In the genomic region with DNA sequence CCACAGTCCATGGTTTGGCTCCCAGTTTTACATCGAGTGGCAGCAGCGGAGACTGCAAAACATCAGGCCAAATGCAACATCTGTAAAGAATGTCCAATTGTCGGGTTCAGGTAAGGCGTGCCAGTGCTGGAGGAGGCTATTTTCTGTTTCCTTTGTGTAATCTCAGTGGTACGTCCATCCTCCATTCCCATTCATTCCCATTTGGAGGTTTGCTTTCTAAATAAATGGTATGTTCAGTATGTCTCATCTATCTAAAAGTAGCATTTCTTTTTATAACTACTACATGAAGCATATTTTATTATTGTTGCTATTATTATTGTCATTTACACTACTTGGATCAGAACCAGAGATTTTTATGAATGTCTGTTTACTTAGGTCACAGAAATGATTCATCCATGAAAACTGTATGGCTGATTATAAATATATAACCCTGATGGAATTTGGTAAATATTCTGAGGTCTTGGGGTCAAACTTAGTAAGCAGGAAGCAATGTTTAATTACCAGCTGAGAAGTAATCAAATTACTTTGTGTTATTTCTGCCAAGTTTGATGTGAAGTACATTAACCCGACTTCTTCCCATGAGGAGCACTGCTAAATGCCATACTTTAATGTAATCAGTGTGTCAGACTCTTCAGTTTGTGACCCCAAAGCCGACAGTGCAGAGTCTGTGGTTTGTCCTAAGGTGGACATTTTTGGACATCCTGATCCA, we compare ENCODE assay signal across 16 cellular contexts.
DNase-seq lines count a peak whose midpoint lies in the region; ATAC-seq and TF ChIP-seq lines count a peak whose summit lies in the region.
"Had no signal": no experiment of that assay in that cellular context is flagged by ENCODE, and none has a peak within 500 bp of the region (broad histone marks: within the 10 kb centered on the region; RNA-seq: fewer than 3 reads in every experiment).

No MANE protein-coding gene starts in this region.

- H3K27me3 ChIP-seq in breast epithelium (no peaks in the 10 kb centered on the region), fibroblast of lung (ENCODE audit: control insufficient read depth, insufficient read depth, low read length) (no peaks in the 10 kb centered on the region)
- H3K27me3 ChIP-seq: Peyer's patch, transverse colon had no signal

- H3K79me2 ChIP-seq in fibroblast of lung (ENCODE audit: control insufficient read depth, insufficient read depth, low read length): no peaks in the 10 kb centered on the region

- POLR2A ChIA-PET in MCF 10A (lab: Yijun Ruan, JAX): interaction anchor here (0.6 to 0.8 kb wide), 2 partner anchors 8 to 27 kb away, joined by 3 read pairs; no protein-coding TSS in a partner anchor
- POLR2A ChIA-PET in RWPE1 (lab: Yijun Ruan, JAX; ENCODE audit: low non-redundant PET): no interaction called here

- H3K4me1 ChIP-seq in breast epithelium (no peaks in the 10 kb centered on the region), fibroblast of lung (ENCODE audit: control insufficient read depth, extremely low read depth, insufficient read depth, low read length) (peaks cover 9% of the 10 kb centered on the region)
- H3K4me1 ChIP-seq: Peyer's patch, transverse colon had no signal

- TF ChIP-seq POLR2A in breast epithelium (IDR thresholded peaks at IDR 0.05): no peak

- intact Hi-C loops in MCF 10A (cut with micrococcal nuclease): loop anchor here (10.0 kb wide), 2 partner anchors 213 to 417 kb away; no protein-coding TSS in a partner anchor
- intact Hi-C loops in breast epithelium (cut with DNase I; ENCODE audit: low total_unique reads): no loop called here

- H3K27ac Mint-ChIP-seq in MCF 10A (ENCODE audit: low read depth, unreplicated experiment): no peak overlapping the region
- H3K27ac Mint-ChIP-seq in activated naive CD4-positive, alpha-beta T cell treated with anti-CD3 and anti-CD28 coated beads, Interleukin-2, amount 50 U/mL, for 72 hours: no peak overlapping the region
- H3K27ac Mint-ChIP-seq: activated naive CD4-positive, alpha-beta T cell treated with anti-CD3 and anti-CD28 coated beads, Interleukin-2, amount 10 ng/mL, durations not matched to agents 7 days and 5 days had no signal

- no peaks in the 10 kb centered on the region for H4K20me1 ChIP-seq in fibroblast of lung (ENCODE audit: control insufficient read depth, extremely low read depth, insufficient read depth, low read length)

- H3K9ac ChIP-seq in fibroblast of lung (ENCODE audit: insufficient read depth, low read length): no peak overlapping the region

- H3K36me3 Mint-ChIP-seq in MCF 10A (ENCODE audit: insufficient read depth, unreplicated experiment): peaks cover 25% of the 10 kb centered on the region
- peaks cover 26 to 32% of the 10 kb centered on the region in 2 donors for H3K36me3 Mint-ChIP-seq in activated naive CD4-positive, alpha-beta T cell treated with anti-CD3 and anti-CD28 coated beads, Interleukin-2, amount 50 U/mL, for 72 hours

- DNase-seq in MCF 10A (ENCODE audit: unreplicated experiment): peak; percentile 19
- DNase-seq in breast epithelium (ENCODE audit: low spot score in 2 of 2): no peak
- peak; percentile 66 for DNase-seq in RWPE1 (ENCODE audit: low spot score)
- peak; percentile 70 to 80 for DNase-seq in fibroblast of lung (ENCODE audit: low read depth in 2 of 2)
- DNase-seq in NCI-H187 treated with DMSO at 0.1 percent for 48 hours (lab: John Stamatoyannopoulos, UW): no peak
- DNase-seq in activated naive CD4-positive, alpha-beta T cell treated with anti-CD3 and anti-CD28 coated beads, Interleukin-2, amount 50 U/mL, for 72 hours (ENCODE audit: low spot score in 2 of 2): no peak
- DNase-seq: activated naive CD4-positive, alpha-beta T cell treated with anti-CD3 and anti-CD28 coated beads, Interleukin-2, amount 10 ng/mL, durations not matched to agents 7 days and 5 days; DMS153; head of caudate nucleus; left ventricle myocardium superior; NCI-H2227 treated with DMSO at 0.1 percent for 48 hours; Peyer's patch; transverse colon had no signal

- H3K9me3 ChIP-seq in breast epithelium (no peaks in the 10 kb centered on the region), fibroblast of lung (ENCODE audit: control insufficient read depth, insufficient read depth, low read depth, low read length) (no peaks in the 10 kb centered on the region)
- H3K9me3 ChIP-seq: Peyer's patch, transverse colon had no signal

- H3K36me3 ChIP-seq in breast epithelium (no peaks in the 10 kb centered on the region), fibroblast of lung (ENCODE audit: control insufficient read depth, insufficient read depth, low read length) (no peaks in the 10 kb centered on the region)

- no peak overlapping the region for H3K4me3 Mint-ChIP-seq in MCF 10A (ENCODE audit: unreplicated experiment)
- H3K4me3 Mint-ChIP-seq: activated naive CD4-positive, alpha-beta T cell treated with anti-CD3 and anti-CD28 coated beads, Interleukin-2, amount 10 ng/mL, durations not matched to agents 7 days and 5 days had no signal

- BruUV-seq in MCF 10A (replicated peaks; lab: Mats Ljungman, UMichigan): no TSS peak

- no peak overlapping the region for H2AFZ ChIP-seq in fibroblast of lung (ENCODE audit: low read length)

- no peak for TF ChIP-seq CTCF in MCF 10A (IDR thresholded peaks at IDR 0.05; ENCODE audit: unreplicated experiment)
- no peak for TF ChIP-seq CTCF in breast epithelium (IDR thresholded peaks at IDR 0.05)
- TF ChIP-seq CTCF in RWPE1 (conservative IDR thresholded peaks at IDR 0.05; ENCODE audit: low read depth): no peak
- no peak for TF ChIP-seq CTCF in fibroblast of lung (conservative IDR thresholded peaks at IDR 0.05 in 1 of 2, IDR thresholded peaks at IDR 0.05 in 1 of 2; ENCODE audit: low read depth in 1 of 2, low read length in 2 of 2)

- CTCF ChIA-PET in MCF 10A (lab: Yijun Ruan, JAX) (no interaction called here), RWPE1 (lab: Yijun Ruan, JAX) (no interaction called here)

- H3K4me1 Mint-ChIP-seq in MCF 10A (ENCODE audit: insufficient read depth, unreplicated experiment): no peaks in the 10 kb centered on the region
- H3K4me1 Mint-ChIP-seq: activated naive CD4-positive, alpha-beta T cell treated with anti-CD3 and anti-CD28 coated beads, Interleukin-2, amount 10 ng/mL, durations not matched to agents 7 days and 5 days had no signal

- H3K9me3 Mint-ChIP-seq in MCF 10A (ENCODE audit: unreplicated experiment): no peaks in the 10 kb centered on the region
- H3K9me3 Mint-ChIP-seq in activated naive CD4-positive, alpha-beta T cell treated with anti-CD3 and anti-CD28 coated beads, Interleukin-2, amount 50 U/mL, for 72 hours: peaks cover 4 to 17% of the 10 kb centered on the region in 2 donors

- ATAC-seq in GM21381 (IDR thresholded peaks at IDR 0.05; ENCODE audit: unreplicated experiment) (no peak), GM21447 (IDR thresholded peaks at IDR 0.05; ENCODE audit: unreplicated experiment) (no peak)
- no peak for ATAC-seq in activated naive CD4-positive, alpha-beta T cell treated with anti-CD3 and anti-CD28 coated beads, Interleukin-2, amount 50 U/mL, for 72 hours
- ATAC-seq: left ventricle myocardium superior had no signal

- H3K27ac ChIP-seq in breast epithelium (no peak overlapping the region), RWPE1 (no peak overlapping the region), fibroblast of lung (ENCODE audit: insufficient read depth, low read length) (peak overlapping the region; percentile 60)
- H3K27ac ChIP-seq: coronary artery, Peyer's patch, transverse colon had no signal

- no peaks in the 10 kb centered on the region for H3K27me3 Mint-ChIP-seq in MCF 10A (ENCODE audit: insufficient read depth, unreplicated experiment)
- H3K27me3 Mint-ChIP-seq: activated naive CD4-positive, alpha-beta T cell treated with anti-CD3 and anti-CD28 coated beads, Interleukin-2, amount 10 ng/mL, durations not matched to agents 7 days and 5 days had no signal

- peak overlapping the region; percentile 58 for H3K4me2 ChIP-seq in fibroblast of lung (ENCODE audit: extremely low read depth, insufficient read depth, low read length)

- H3K4me3 ChIP-seq in breast epithelium (no peak overlapping the region), fibroblast of lung (replicated peaks in 1 of 4; ENCODE audit: control extremely low read depth in 1 of 4, insufficient read depth in 1 of 4, low read depth in 3 of 4, low read length in 4 of 4) (no peak overlapping the region)
- H3K4me3 ChIP-seq: coronary artery, Peyer's patch, transverse colon had no signal

Comparison
In these comparisons a context has a peak if more than half of its experiments do, and no peak if none do; other contexts are left out.
1. DNase-seq: peak in MCF 10A (single experiment), RWPE1 (single experiment) and fibroblast of lung (2 of 2); none in breast epithelium (0 of 2), NCI-H187 treated with DMSO at 0.1 percent for 48 hours (single experiment) and activated naive CD4-positive, alpha-beta T cell treated with anti-CD3 and anti-CD28 coated beads, Interleukin-2, amount 50 U/mL, for 72 hours (0 of 2).